1 cellular context compared by ENCODE assay signal in genomic region chr15:63246691-63247464, GRCh38.
TF ChIP-seq lines count a peak whose summit lies in the region.

No MANE protein-coding gene starts in this region.

TF ChIP-seq in HepG2, 621 proteins besides CTCF, POLR2A, EP300 and RAD21:
- no peak for TF ChIP-seq PTBP1 (IDR thresholded peaks at IDR 0.05; ENCODE audit: low read depth, low read length, poor library complexity, severe bottlenecking)
- TF ChIP-seq, protein P1, sequence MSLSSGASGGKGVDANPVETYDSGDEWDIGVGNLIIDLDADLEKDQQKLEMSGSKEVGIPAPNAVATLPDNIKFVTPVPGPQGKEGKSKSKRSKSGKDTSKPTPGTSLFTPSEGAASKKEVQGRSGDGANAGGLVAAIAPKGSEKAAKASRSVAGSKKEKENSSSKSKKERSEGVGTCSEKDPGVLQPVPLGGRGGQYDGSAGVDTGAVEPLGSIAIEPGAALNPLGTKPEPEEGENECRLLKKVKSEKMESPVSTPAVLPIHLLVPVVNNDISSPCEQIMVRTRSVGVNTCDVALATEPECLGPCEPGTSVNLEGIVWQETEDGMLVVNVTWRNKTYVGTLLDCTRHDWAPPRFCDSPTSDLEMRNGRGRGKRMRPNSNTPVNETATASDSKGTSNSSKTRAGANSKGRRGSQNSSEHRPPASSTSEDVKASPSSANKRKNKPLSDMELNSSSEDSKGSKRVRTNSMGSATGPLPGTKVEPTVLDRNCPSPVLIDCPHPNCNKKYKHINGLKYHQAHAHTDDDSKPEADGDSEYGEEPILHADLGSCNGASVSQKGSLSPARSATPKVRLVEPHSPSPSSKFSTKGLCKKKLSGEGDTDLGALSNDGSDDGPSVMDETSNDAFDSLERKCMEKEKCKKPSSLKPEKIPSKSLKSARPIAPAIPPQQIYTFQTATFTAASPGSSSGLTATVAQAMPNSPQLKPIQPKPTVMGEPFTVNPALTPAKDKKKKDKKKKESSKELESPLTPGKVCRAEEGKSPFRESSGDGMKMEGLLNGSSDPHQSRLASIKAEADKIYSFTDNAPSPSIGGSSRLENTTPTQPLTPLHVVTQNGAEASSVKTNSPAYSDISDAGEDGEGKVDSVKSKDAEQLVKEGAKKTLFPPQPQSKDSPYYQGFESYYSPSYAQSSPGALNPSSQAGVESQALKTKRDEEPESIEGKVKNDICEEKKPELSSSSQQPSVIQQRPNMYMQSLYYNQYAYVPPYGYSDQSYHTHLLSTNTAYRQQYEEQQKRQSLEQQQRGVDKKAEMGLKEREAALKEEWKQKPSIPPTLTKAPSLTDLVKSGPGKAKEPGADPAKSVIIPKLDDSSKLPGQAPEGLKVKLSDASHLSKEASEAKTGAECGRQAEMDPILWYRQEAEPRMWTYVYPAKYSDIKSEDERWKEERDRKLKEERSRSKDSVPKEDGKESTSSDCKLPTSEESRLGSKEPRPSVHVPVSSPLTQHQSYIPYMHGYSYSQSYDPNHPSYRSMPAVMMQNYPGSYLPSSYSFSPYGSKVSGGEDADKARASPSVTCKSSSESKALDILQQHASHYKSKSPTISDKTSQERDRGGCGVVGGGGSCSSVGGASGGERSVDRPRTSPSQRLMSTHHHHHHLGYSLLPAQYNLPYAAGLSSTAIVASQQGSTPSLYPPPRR (CRISPR knock-in tag; IDR thresholded peaks at IDR 0.05; ENCODE audit: borderline replicate concordance): peak; percentile 26; the same call in 1 of the 2 replicates
- peak; percentile 41 for TF ChIP-seq HNF4A (CRISPR knock-in tag; IDR thresholded peaks at IDR 0.05)
- TF ChIP-seq CEBPG (CRISPR knock-in tag; IDR thresholded peaks at IDR 0.05): peak; percentile 73
- TF ChIP-seq, protein P2, sequence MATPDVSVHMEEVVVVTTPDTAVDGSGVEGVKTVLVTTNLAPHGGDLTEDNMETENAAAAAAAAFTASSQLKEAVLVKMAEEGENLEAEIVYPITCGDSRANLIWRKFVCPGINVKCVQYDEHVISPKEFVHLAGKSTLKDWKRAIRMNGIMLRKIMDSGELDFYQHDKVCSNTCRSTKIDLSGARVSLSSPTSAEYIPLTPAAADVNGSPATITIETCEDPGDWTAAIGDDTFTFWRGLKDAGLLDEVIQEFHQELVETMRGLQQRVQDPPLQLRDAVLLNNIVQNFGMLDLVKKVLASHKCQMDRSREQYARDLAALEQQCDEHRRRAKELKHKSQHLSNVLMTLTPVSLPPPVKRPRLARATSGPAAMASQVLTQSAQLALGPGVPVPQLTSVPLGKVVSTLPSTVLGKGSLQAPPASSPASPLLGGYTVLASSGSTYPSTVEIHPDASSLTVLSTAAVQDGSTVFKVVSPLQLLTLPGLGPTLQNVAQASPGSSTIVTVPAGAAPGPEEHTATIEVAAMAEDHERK (CRISPR knock-in tag; IDR thresholded peaks at IDR 0.05; ENCODE audit: low read depth): no peak
- TF ChIP-seq CEBPB (IDR thresholded peaks at IDR 0.05; ENCODE audit: borderline replicate concordance, low read depth, low read length): peak; percentile 88
- TF ChIP-seq NR2F6 (IDR thresholded peaks at IDR 0.05): 0 out of 2 replicates have a peak, but pooled peaks have one; percentile 20
- TF ChIP-seq NR2F6 (CRISPR knock-in tag; IDR thresholded peaks at IDR 0.05): no peak
